Comparison of ENCODE assay signal across 8 cellular contexts in the genomic region with DNA sequence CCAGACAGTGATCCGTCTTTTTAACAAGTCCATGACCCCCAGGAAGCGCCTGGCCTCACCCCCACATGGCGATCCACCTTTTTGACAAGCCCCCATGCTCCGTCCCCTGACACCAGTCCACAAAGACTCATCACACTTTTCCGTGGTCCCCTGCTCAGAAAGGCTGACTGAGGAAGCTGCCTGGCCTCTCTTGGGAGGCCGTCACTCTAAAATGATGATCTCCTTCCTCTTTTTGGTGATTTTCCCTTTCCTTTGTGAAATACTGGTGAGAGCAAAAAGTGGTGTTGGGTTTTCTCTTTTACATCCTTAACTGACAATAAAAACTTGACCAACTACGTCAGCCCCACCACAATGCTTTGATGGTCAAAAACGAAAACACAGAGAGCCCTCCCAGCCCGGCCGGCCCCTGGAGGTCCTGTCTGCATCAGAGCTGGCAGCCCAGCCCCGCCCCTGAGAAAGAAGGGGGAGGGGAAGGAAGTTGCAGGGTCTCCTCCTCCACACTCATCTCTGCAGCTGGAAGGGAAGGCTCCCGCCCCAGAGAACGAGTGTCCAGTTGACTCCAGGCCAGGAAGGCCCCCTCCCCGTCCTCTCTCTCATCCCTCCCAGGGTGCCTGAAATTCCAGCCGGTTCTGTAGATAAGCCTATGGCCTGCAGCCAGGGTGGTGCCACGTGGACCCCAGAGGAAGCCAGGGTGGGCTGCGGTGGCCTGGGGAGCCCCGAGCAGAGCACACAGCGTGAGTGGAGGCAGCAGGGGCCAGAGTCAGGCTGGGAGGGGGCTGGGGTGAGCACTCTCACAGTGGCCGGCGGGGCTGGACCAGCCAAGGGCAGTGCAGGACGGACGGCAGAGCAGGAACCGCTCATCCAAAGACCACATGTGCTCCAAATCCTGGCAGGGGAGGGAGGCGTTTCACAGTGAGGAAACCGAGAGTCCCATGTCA.
DNase-seq lines count a peak whose midpoint lies in the region; ATAC-seq lines count a peak whose summit lies in the region.

No MANE protein-coding gene starts in this region.

- H3K4me1 ChIP-seq in adipocyte (ENCODE audit: control insufficient read depth, insufficient read depth, low read length), result peaks cover 60% of the 10 kb centered on the region

- H3K4me3 ChIP-seq in adipocyte (ENCODE audit: low read length), result peak overlapping the region; percentile 60

- ATAC-seq in GM19467 (IDR thresholded peaks at IDR 0.05; ENCODE audit: unreplicated experiment), result peak; percentile 73
- peak; percentile 45 for ATAC-seq in HG03469 (IDR thresholded peaks at IDR 0.05; ENCODE audit: unreplicated experiment)
- ATAC-seq in stimulated activated naive CD8-positive, alpha-beta T cell treated with anti-CD3 and anti-CD28 coated beads, Interleukin-15, Interleukin-2, amounts not matched to agents 100 U/mL and 50 U/mL, for 24 hours, result no peak

- H3K36me3 ChIP-seq in adipocyte (ENCODE audit: control insufficient read depth, insufficient read depth, low read length, severe bottlenecking), result no peaks in the 10 kb centered on the region

- no peaks in the 10 kb centered on the region for H3K27me3 ChIP-seq in adipocyte (replicated peaks; ENCODE audit: control insufficient read depth, insufficient read depth, low read length)

- DNase-seq in AML-193 (lab: John Stamatoyannopoulos, UW) (peak; percentile 76 to 84), adipocyte (ENCODE audit: low read depth) (peak; percentile 66), iPS-NIHi11 (ENCODE audit: low spot score) (peak; percentile 87), GOT3 (lab: John Stamatoyannopoulos, UW) (no peak)
- peak; percentile 32 for DNase-seq in stimulated activated naive CD8-positive, alpha-beta T cell treated with anti-CD3 and anti-CD28 coated beads, Interleukin-15, Interleukin-2, amounts not matched to agents 100 U/mL and 50 U/mL, for 24 hours
- DNase-seq in stimulated activated CD4-positive, alpha-beta T cell treated with anti-CD3 and anti-CD28 coated beads, Interleukin-12 subunit alpha, Interleukin-12 subunit beta, amount 100 ng/mL, for 4 hours, result no peak

- no peaks in the 10 kb centered on the region for H3K9me3 ChIP-seq in adipocyte (ENCODE audit: control insufficient read depth, low read length)

- peak overlapping the region; percentile 68 for H3K9ac ChIP-seq in adipocyte (ENCODE audit: low read length)

Comparison
In these comparisons a context has a peak if more than half of its experiments do, and no peak if none do; other contexts are left out.
1. DNase-seq: peak in AML-193 (2 of 2), adipocyte (single experiment), iPS-NIHi11 (single experiment) and stimulated activated naive CD8-positive, alpha-beta T cell treated with anti-CD3 and anti-CD28 coated beads, Interleukin-15, Interleukin-2, amounts not matched to agents 100 U/mL and 50 U/mL, for 24 hours (single experiment); none in GOT3 (single experiment) and stimulated activated CD4-positive, alpha-beta T cell treated with anti-CD3 and anti-CD28 coated beads, Interleukin-12 subunit alpha, Interleukin-12 subunit beta, amount 100 ng/mL, for 4 hours (single experiment).